ENCODE assay signal across 8 cellular contexts in genomic region chr12:128829870-128830504, GRCh38. TPM values are rescaled to one million over a fixed set of nuclear protein-coding genes. Genes with fewer than 3 reads are reported as not detected.
DNase-seq lines count a peak whose midpoint lies in the region; ATAC-seq and TF ChIP-seq lines count a peak whose summit lies in the region.

No MANE protein-coding gene starts in this region.

- no peak for TF ChIP-seq CTCF in sigmoid colon (IDR thresholded peaks at IDR 0.05)

- H3K36me3 ChIP-seq in CD4-positive, CD25-positive, alpha-beta regulatory T cell (ENCODE audit: control insufficient read depth, insufficient read depth, low read length) = no peaks in the 10 kb centered on the region
- H3K36me3 ChIP-seq in sigmoid colon (no peaks in the 10 kb centered on the region), H7 (replicated peaks; ENCODE audit: control insufficient read depth, insufficient read depth, low read length) (no peaks in the 10 kb centered on the region)

- H3K27ac Mint-ChIP-seq in CD4-positive, CD25-positive, alpha-beta regulatory T cell = no peak overlapping the region
- H3K27ac Mint-ChIP-seq in T-helper 2 cell treated with Interferon-gamma antibody and Interleukin-4, amounts not matched to agents 5 μg/mL and 100 μg/mL, for 36 hours = peak overlapping the region; percentile 88

- intact Hi-C loops in sigmoid colon (cut with DNase I) = no loop called here

- peaks cover 8% of the 10 kb centered on the region for H3K4me1 ChIP-seq in CD4-positive, CD25-positive, alpha-beta regulatory T cell (ENCODE audit: control insufficient read depth, insufficient read depth, low read length, poor library complexity, severe bottlenecking)
- no peaks in the 10 kb centered on the region for H3K4me1 ChIP-seq in sigmoid colon

- WGBS in sigmoid colon, 2 donors = 50 to 67% methylated on average over 8 of the region's 8 CpGs

- no peak for TF ChIP-seq EP300 in sigmoid colon (IDR thresholded peaks at IDR 0.05)

- H3K27me3 ChIP-seq in CD4-positive, CD25-positive, alpha-beta regulatory T cell (ENCODE audit: control insufficient read depth, insufficient read depth, low read length) = peaks cover 4% of the 10 kb centered on the region
- H3K27me3 ChIP-seq in sigmoid colon = no peaks in the 10 kb centered on the region
- no peaks in the 10 kb centered on the region for H3K27me3 ChIP-seq in H7 (ENCODE audit: control insufficient read depth, insufficient read depth, low read length)

- no peak for TF ChIP-seq POLR2A in sigmoid colon (IDR thresholded peaks at IDR 0.05)

- H3K4me3 ChIP-seq in CD4-positive, CD25-positive, alpha-beta regulatory T cell (ENCODE audit: low read depth, low read length) = no peak overlapping the region
- no peak overlapping the region for H3K4me3 ChIP-seq in sigmoid colon
- no peak overlapping the region for H3K4me3 ChIP-seq in H7 (ENCODE audit: insufficient read depth, low read depth, low read length)

- peak in 1 of 3 donors; percentile 71 for DNase-seq in CD4-positive, CD25-positive, alpha-beta regulatory T cell
- peak; percentile 70 for DNase-seq in GM19240 (ENCODE audit: insufficient read length, low spot score)
- peak; percentile 65 for DNase-seq in T-helper 2 cell treated with Interferon-gamma antibody and Interleukin-4, amounts not matched to agents 5 μg/mL and 100 μg/mL, for 36 hours (ENCODE audit: low spot score)
- peak; percentile 53 for DNase-seq in sigmoid colon
- DNase-seq in mucosa of gallbladder (ENCODE audit: low spot score) = no peak
- no peak for DNase-seq in COR-L47 (lab: John Stamatoyannopoulos, UW)
- DNase-seq in H7 = no peak

- H3K4me3 Mint-ChIP-seq in CD4-positive, CD25-positive, alpha-beta regulatory T cell = peak overlapping the region in 1 of 4 donors; percentile 31
- H3K4me3 Mint-ChIP-seq in T-helper 2 cell treated with Interferon-gamma antibody and Interleukin-4, amounts not matched to agents 5 μg/mL and 100 μg/mL, for 36 hours = peak overlapping the region; percentile 77

- H3K27me3 Mint-ChIP-seq in CD4-positive, CD25-positive, alpha-beta regulatory T cell = no peaks in the 10 kb centered on the region
- H3K27me3 Mint-ChIP-seq in T-helper 2 cell treated with Interferon-gamma antibody and Interleukin-4, amounts not matched to agents 5 μg/mL and 100 μg/mL, for 36 hours (ENCODE audit: low read depth) = no peaks in the 10 kb centered on the region

- no peaks in the 10 kb centered on the region for H3K9me3 Mint-ChIP-seq in CD4-positive, CD25-positive, alpha-beta regulatory T cell
- H3K9me3 Mint-ChIP-seq in T-helper 2 cell treated with Interferon-gamma antibody and Interleukin-4, amounts not matched to agents 5 μg/mL and 100 μg/mL, for 36 hours = peaks cover 7% of the 10 kb centered on the region

- no peaks in the 10 kb centered on the region for H3K9me3 ChIP-seq in CD4-positive, CD25-positive, alpha-beta regulatory T cell (ENCODE audit: control insufficient read depth in 2 of 2, low read length in 2 of 2)
- no peaks in the 10 kb centered on the region for H3K9me3 ChIP-seq in sigmoid colon

- H3K36me3 Mint-ChIP-seq in CD4-positive, CD25-positive, alpha-beta regulatory T cell = no peaks in the 10 kb centered on the region
- no peaks in the 10 kb centered on the region for H3K36me3 Mint-ChIP-seq in T-helper 2 cell treated with Interferon-gamma antibody and Interleukin-4, amounts not matched to agents 5 μg/mL and 100 μg/mL, for 36 hours (ENCODE audit: low read depth)

- ATAC-seq in CD4-positive, CD25-positive, alpha-beta regulatory T cell (ENCODE audit: low read depth in 2 of 2) = peak; percentile 62 to 64
- ATAC-seq in HG03159 (IDR thresholded peaks at IDR 0.05; ENCODE audit: unreplicated experiment) = peak; percentile 93

- H3K27ac ChIP-seq in CD4-positive, CD25-positive, alpha-beta regulatory T cell (ENCODE audit: insufficient read depth, low read length, poor library complexity, severe bottlenecking) = no peak overlapping the region
- H3K27ac ChIP-seq in sigmoid colon = no peak overlapping the region

- peaks cover 2 to 12% (median 10%) of the 10 kb centered on the region in 4 donors for H3K4me1 Mint-ChIP-seq in CD4-positive, CD25-positive, alpha-beta regulatory T cell
- peaks cover 20% of the 10 kb centered on the region for H3K4me1 Mint-ChIP-seq in T-helper 2 cell treated with Interferon-gamma antibody and Interleukin-4, amounts not matched to agents 5 μg/mL and 100 μg/mL, for 36 hours (ENCODE audit: low read depth)

RNA-seq across cellular contexts. Expression of gene SLC15A4, which starts 6.2 kb away (rescaled TPM):
- 12.4 TPM for total RNA-seq in CD4-positive, CD25-positive, alpha-beta regulatory T cell
- 1 to 10 TPM; 1.7 to 6.0 (median 2.5) TPM for polyA plus RNA-seq in CD4-positive, CD25-positive, alpha-beta regulatory T cell
- total RNA-seq in sigmoid colon (10 to 100 TPM; 19.4 to 42.0 (median 24.2) TPM), mucosa of gallbladder (28.6 TPM)
- polyA plus RNA-seq in sigmoid colon = 10 to 100 TPM in 1 of 3 donors, 1 to 10 TPM in 2; 3.6 to 14.0 (median 3.7) TPM
- total RNA-seq in H7 (2014; rRNA removed; shearing (Covaris generic)) = 32.8 and 35.0 TPM in 2 replicates

RNA-seq across cellular contexts. Expression of gene GLT1D1, which starts 23.3 kb away (rescaled TPM):
- not detected for total RNA-seq in CD4-positive, CD25-positive, alpha-beta regulatory T cell
- polyA plus RNA-seq in CD4-positive, CD25-positive, alpha-beta regulatory T cell = under 1 TPM in 2 of 4 donors, not detected in 2; 0.07 to 0.08 TPM
- total RNA-seq in sigmoid colon (under 1 TPM; 0.28 to 0.95 (median 0.43) TPM), mucosa of gallbladder (3.3 TPM)
- under 1 TPM; 0.23 to 0.60 (median 0.50) TPM for polyA plus RNA-seq in sigmoid colon
- total RNA-seq in H7 (2014; rRNA removed; shearing (Covaris generic)) = 6.1 and 9.2 TPM in 2 replicates

Comparison
In these comparisons a context has a peak if more than half of its experiments do, and no peak if none do; other contexts are left out.
1. DNase-seq: peak in GM19240 (single experiment), T-helper 2 cell treated with Interferon-gamma antibody and Interleukin-4, amounts not matched to agents 5 μg/mL and 100 μg/mL, for 36 hours (single experiment) and sigmoid colon (single experiment); none in mucosa of gallbladder (single experiment), COR-L47 (single experiment) and H7 (single experiment).